Comparison of ENCODE assay signal across 20 cellular contexts in genomic region chr1:61207416-61207815, GRCh38.
"Had no signal": no experiment of that assay in that cellular context is flagged by ENCODE, and none has a peak within 500 bp of the region (broad histone marks: within the 10 kb centered on the region; RNA-seq: fewer than 3 reads in every experiment).

No MANE protein-coding gene starts in this region.

- ATAC-seq: activated CD8-positive, alpha-beta T cell treated with anti-CD3 and anti-CD28 coated beads, Interleukin-2, amount 10 ng/mL, durations not matched to agents 7 days and 5 days; foreskin keratinocyte; left cardiac atrium; naive thymus-derived CD4-positive, alpha-beta T cell had no signal

- H3K4me3 ChIP-seq: neural progenitor cell, spleen, testis, vagina had no signal

- DNase-seq: activated CD4-positive, alpha-beta T cell treated with anti-CD3 and anti-CD28 coated beads for 1 hour; activated CD4-positive, alpha-beta T cell treated with anti-CD3 and anti-CD28 coated beads, Interleukin-2, amount 50 U/mL, for 1 hour; activated CD8-positive, alpha-beta T cell treated with anti-CD3 and anti-CD28 coated beads, Interleukin-2, amount 10 ng/mL, durations not matched to agents 7 days and 5 days; activated gamma-delta T cell treated with Interleukin-2 at 50 U/mL for 16 hours; aorta; brain microvascular endothelial cell; effector CD4-positive, alpha-beta T cell; erythroblast; foreskin keratinocyte; hippocampal formation; left cardiac atrium; mesendoderm; naive thymus-derived CD4-positive, alpha-beta T cell; spleen; stimulated activated CD4-positive, alpha-beta T cell treated with anti-CD3 and anti-CD28 coated beads, Interleukin-4, amount 100 ng/mL, for 1 hour; stimulated activated naive CD4-positive, alpha-beta T cell; T-helper 9 cell; testis had no signal
